ENCODE assay signal across 1 cellular context in genomic region chr12:104064031-104064841, GRCh38.
TF ChIP-seq lines count a peak whose summit lies in the region.

Gene HCFC2, plus strand, starts transcription at chr12:104064531. Its CDS starts 30 bp downstream, at chr12:104064561.

TF ChIP-seq in HEK293, 187 proteins besides CTCF, POLR2A, EP300 and RAD21 (continued from another document and continues in another):
- peak; percentile 53; the same call in 1 of the 2 replicates for TF ChIP-seq PRDM2 (tag by site-specific recombination; IDR thresholded peaks at IDR 0.05; ENCODE audit: borderline replicate concordance)
- no peak for TF ChIP-seq ZNF530 (tag by site-specific recombination; IDR thresholded peaks at IDR 0.05; ENCODE audit: low read depth)
- no peak for TF ChIP-seq ZNF670 (tag by site-specific recombination; IDR thresholded peaks at IDR 0.05; ENCODE audit: low read depth)
- TF ChIP-seq ZBTB8A (tag by site-specific recombination; IDR thresholded peaks at IDR 0.05), result peak; percentile 61
- no peak; the same call in 1 of the 2 replicates for TF ChIP-seq TRIM28 (IDR thresholded peaks at IDR 0.05; ENCODE audit: borderline replicate concordance, low read length)
- peak; percentile 64 for TF ChIP-seq PRDM10 (tag by site-specific recombination; IDR thresholded peaks at IDR 0.05)
- TF ChIP-seq ZNF10 (tag by site-specific recombination; IDR thresholded peaks at IDR 0.05), result peak; percentile 42; the same call in 1 of the 2 replicates
- no peak; the same call in 1 of the 2 replicates for TF ChIP-seq ZNF513 (tag by site-specific recombination; IDR thresholded peaks at IDR 0.05)
- peak; percentile 31; the same call in 1 of the 2 replicates for TF ChIP-seq ZNF280D (tag by site-specific recombination; IDR thresholded peaks at IDR 0.05)
- TF ChIP-seq ZNF704 (tag by site-specific recombination; IDR thresholded peaks at IDR 0.05), result peak; percentile 74; the same call in 1 of the 2 replicates
- 0 out of 2 replicates have a peak, but pooled peaks have one; percentile 68 for TF ChIP-seq MYNN (tag by site-specific recombination; IDR thresholded peaks at IDR 0.05; ENCODE audit: borderline replicate concordance)
- TF ChIP-seq ZNF280C (tag by site-specific recombination; IDR thresholded peaks at IDR 0.05), result no peak
- TF ChIP-seq ZBTB26 (tag by site-specific recombination; optimal IDR thresholded peaks at IDR 0.05), result peak; percentile 95
- TF ChIP-seq SCRT2 (tag by site-specific recombination; IDR thresholded peaks at IDR 0.05), result no peak
- no peak for TF ChIP-seq ZNF155 (tag by site-specific recombination; IDR thresholded peaks at IDR 0.05)
- TF ChIP-seq ZNF544 (tag by site-specific recombination; IDR thresholded peaks at IDR 0.05), result no peak
- no peak for TF ChIP-seq ZNF202 (tag by site-specific recombination; IDR thresholded peaks at IDR 0.05; ENCODE audit: borderline replicate concordance)
- no peak for TF ChIP-seq ZNF791 (tag by site-specific recombination; IDR thresholded peaks at IDR 0.05)
- TF ChIP-seq ZNF169 (tag by site-specific recombination; IDR thresholded peaks at IDR 0.05), result no peak
- no peak for TF ChIP-seq ZNF302 (tag by site-specific recombination; IDR thresholded peaks at IDR 0.05; ENCODE audit: low read depth)
- TF ChIP-seq ZNF366 (tag by site-specific recombination; conservative IDR thresholded peaks at IDR 0.05), result no peak
- TF ChIP-seq ZXDB (tag by site-specific recombination; IDR thresholded peaks at IDR 0.05), result peak; percentile 93
- TF ChIP-seq ZNF560 (tag by site-specific recombination; IDR thresholded peaks at IDR 0.05; ENCODE audit: borderline replicate concordance), result no peak
- TF ChIP-seq ZNF658 (tag by site-specific recombination; IDR thresholded peaks at IDR 0.05), result no peak
- TF ChIP-seq ZBTB20 (tag by site-specific recombination; IDR thresholded peaks at IDR 0.05), result peak; percentile 90
- peak; percentile 99 for TF ChIP-seq ZSCAN30 (tag by site-specific recombination; IDR thresholded peaks at IDR 0.05)
- no peak for TF ChIP-seq ZNF645 (tag by site-specific recombination; IDR thresholded peaks at IDR 0.05)
- TF ChIP-seq HOXD13 (CRISPR knock-in tag; IDR thresholded peaks at IDR 0.05; ENCODE audit: borderline replicate concordance), result no peak
- TF ChIP-seq ZNF175 (tag by site-specific recombination; IDR thresholded peaks at IDR 0.05), result no peak
- no peak for TF ChIP-seq ZNF571 (tag by site-specific recombination; IDR thresholded peaks at IDR 0.05)
- TF ChIP-seq GFI1B (tag by site-specific recombination; IDR thresholded peaks at IDR 0.05), result no peak
- TF ChIP-seq ZNF707 (tag by site-specific recombination; IDR thresholded peaks at IDR 0.05), result no peak
- no peak for TF ChIP-seq ZNF701 (tag by site-specific recombination; IDR thresholded peaks at IDR 0.05)
- no peak for TF ChIP-seq ZNF221 (tag by site-specific recombination; IDR thresholded peaks at IDR 0.05; ENCODE audit: borderline replicate concordance)
- TF ChIP-seq PATZ1 (tag by site-specific recombination; IDR thresholded peaks at IDR 0.05), result peak; percentile 96
